ENCODE assay signal across 1 cellular context in genomic region chr10:112926906-112927688, GRCh38.
TF ChIP-seq lines count a peak whose summit lies in the region.

No MANE protein-coding gene starts in this region.

TF ChIP-seq in H1, 55 proteins besides CTCF, POLR2A, EP300 and RAD21 (continued from another document):
- TF ChIP-seq CHD7 (IDR thresholded peaks at IDR 0.05; ENCODE audit: insufficient replicate concordance, low read length), result no peak
